Comparison of ENCODE assay signal across 1 cellular context in the genomic region with DNA sequence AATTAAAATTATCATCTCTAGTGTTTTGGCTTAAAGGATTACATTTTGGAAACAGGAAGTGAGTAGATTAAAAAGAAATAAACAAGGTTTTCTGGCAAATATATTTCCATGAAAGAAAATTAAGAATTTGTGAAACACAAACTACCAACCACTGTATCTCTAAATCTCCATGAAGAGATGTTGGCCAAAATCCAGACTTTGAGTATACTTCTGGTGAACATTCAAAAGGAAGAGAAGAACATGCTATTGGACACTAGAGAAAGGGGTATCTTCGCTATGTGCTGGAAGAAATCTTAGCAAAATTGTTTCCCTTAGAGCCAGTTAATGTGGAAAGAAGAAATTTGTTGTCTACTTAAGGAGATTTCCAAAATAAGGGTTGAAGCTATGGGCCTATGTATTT.
TF ChIP-seq lines count a peak whose summit lies in the region.

No MANE protein-coding gene starts in this region.

TF ChIP-seq in K562, 482 proteins besides CTCF, POLR2A, EP300 and RAD21 (continued from another document):
- no peak for TF ChIP-seq NFYB (IDR thresholded peaks at IDR 0.05; ENCODE audit: extremely low read depth, insufficient read length)
- no peak for TF ChIP-seq GABPB1 (CRISPR knock-in tag; IDR thresholded peaks at IDR 0.05)
- TF ChIP-seq, protein P1, sequence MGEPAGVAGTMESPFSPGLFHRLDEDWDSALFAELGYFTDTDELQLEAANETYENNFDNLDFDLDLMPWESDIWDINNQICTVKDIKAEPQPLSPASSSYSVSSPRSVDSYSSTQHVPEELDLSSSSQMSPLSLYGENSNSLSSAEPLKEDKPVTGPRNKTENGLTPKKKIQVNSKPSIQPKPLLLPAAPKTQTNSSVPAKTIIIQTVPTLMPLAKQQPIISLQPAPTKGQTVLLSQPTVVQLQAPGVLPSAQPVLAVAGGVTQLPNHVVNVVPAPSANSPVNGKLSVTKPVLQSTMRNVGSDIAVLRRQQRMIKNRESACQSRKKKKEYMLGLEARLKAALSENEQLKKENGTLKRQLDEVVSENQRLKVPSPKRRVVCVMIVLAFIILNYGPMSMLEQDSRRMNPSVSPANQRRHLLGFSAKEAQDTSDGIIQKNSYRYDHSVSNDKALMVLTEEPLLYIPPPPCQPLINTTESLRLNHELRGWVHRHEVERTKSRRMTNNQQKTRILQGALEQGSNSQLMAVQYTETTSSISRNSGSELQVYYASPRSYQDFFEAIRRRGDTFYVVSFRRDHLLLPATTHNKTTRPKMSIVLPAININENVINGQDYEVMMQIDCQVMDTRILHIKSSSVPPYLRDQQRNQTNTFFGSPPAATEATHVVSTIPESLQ (CRISPR knock-in tag; IDR thresholded peaks at IDR 0.05), result no peak
